Comparison of ENCODE assay signal across 11 cellular contexts in genomic region chr15:95864467-95864886, GRCh38.
DNase-seq lines count a peak whose midpoint lies in the region; ATAC-seq and TF ChIP-seq lines count a peak whose summit lies in the region.
"Had no signal": no experiment of that assay in that cellular context is flagged by ENCODE, and none has a peak within 500 bp of the region (broad histone marks: within the 10 kb centered on the region; RNA-seq: fewer than 3 reads in every experiment).

No MANE protein-coding gene starts in this region.

- H2BK15ac ChIP-seq in IMR-90 (ENCODE audit: low read depth, low read length) = no peak overlapping the region

- H3K9ac ChIP-seq in IMR-90 (ENCODE audit: low read depth, low read length) = no peak overlapping the region

- no peak overlapping the region for H3K4ac ChIP-seq in IMR-90 (ENCODE audit: low read depth, low read length)

- peaks cover under 1% of the 10 kb centered on the region for H3K4me1 Mint-ChIP-seq in activated CD8-positive, alpha-beta T cell treated with anti-CD3 and anti-CD28 coated beads for 36 hours (ENCODE audit: low read depth)
- peaks cover 32% of the 10 kb centered on the region for H3K4me1 Mint-ChIP-seq in activated CD8-positive, alpha-beta T cell treated with anti-CD3 and anti-CD28 coated beads, Interleukin-2, amount 10 ng/mL, durations not matched to agents 7 days and 5 days (ENCODE audit: low read depth)

- DNase-seq in activated CD8-positive, alpha-beta T cell treated with anti-CD3 and anti-CD28 coated beads for 36 hours = peak; percentile 13
- no peak for DNase-seq in activated CD8-positive, alpha-beta T cell treated with anti-CD3 and anti-CD28 coated beads, Interleukin-2, amount 10 ng/mL, durations not matched to agents 7 days and 5 days
- DNase-seq in IMR-90 = no peak
- peak in 4 of 5 donors; percentile 54 to 68 (median 60) for DNase-seq in ovary
- no peak for DNase-seq in superior temporal gyrus (ENCODE audit: extremely low spot score)
- DNase-seq in NCI-H1105 (lab: John Stamatoyannopoulos, UW) = no peak
- no peak for DNase-seq in heart right ventricle
- DNase-seq: activated CD4-positive, alpha-beta memory T cell treated with anti-CD3 and anti-CD28 coated beads, Interleukin-2, amount 10 ng/mL, durations not matched to agents 7 days and 5 days; occipital lobe had no signal

- H3K4me3 ChIP-seq in IMR-90 (ENCODE audit: insufficient read depth, low read depth, low read length) = no peak overlapping the region
- no peak overlapping the region for H3K4me3 ChIP-seq in ovary
- no peak overlapping the region for H3K4me3 ChIP-seq in heart right ventricle

- H4K20me1 ChIP-seq in IMR-90 (ENCODE audit: insufficient read depth, low read length) = no peaks in the 10 kb centered on the region

- H2AFZ ChIP-seq in IMR-90 (replicated peaks; ENCODE audit: low read length, poor library complexity) = no peak overlapping the region

- no TSS peak for BruUV-seq in IMR-90 (replicated peaks; lab: Mats Ljungman, UMichigan)

- no peak overlapping the region for H3K4me3 Mint-ChIP-seq in activated CD8-positive, alpha-beta T cell treated with anti-CD3 and anti-CD28 coated beads for 36 hours
- H3K4me3 Mint-ChIP-seq in activated CD8-positive, alpha-beta T cell treated with anti-CD3 and anti-CD28 coated beads, Interleukin-2, amount 10 ng/mL, durations not matched to agents 7 days and 5 days = no peak overlapping the region
- H3K4me3 Mint-ChIP-seq: activated CD4-positive, alpha-beta memory T cell treated with anti-CD3 and anti-CD28 coated beads, Interleukin-2, amount 10 ng/mL, durations not matched to agents 7 days and 5 days; stimulated activated naive CD8-positive, alpha-beta T cell treated with anti-CD3 and anti-CD28 coated beads, Interleukin-15, Interleukin-2, amounts not matched to agents 100 ng/mL and 50 ng/mL, for 24 hours had no signal

- no peaks in the 10 kb centered on the region for H3K36me3 Mint-ChIP-seq in activated CD8-positive, alpha-beta T cell treated with anti-CD3 and anti-CD28 coated beads for 36 hours (ENCODE audit: low read depth)
- H3K36me3 Mint-ChIP-seq in activated CD8-positive, alpha-beta T cell treated with anti-CD3 and anti-CD28 coated beads, Interleukin-2, amount 10 ng/mL, durations not matched to agents 7 days and 5 days (ENCODE audit: low read depth) = no peaks in the 10 kb centered on the region

- H3K9me3 ChIP-seq in IMR-90 (ENCODE audit: control insufficient read depth, insufficient read depth, low read length) (no peaks in the 10 kb centered on the region), ovary (no peaks in the 10 kb centered on the region), heart right ventricle (no peaks in the 10 kb centered on the region)

- H3K27ac Mint-ChIP-seq in activated CD8-positive, alpha-beta T cell treated with anti-CD3 and anti-CD28 coated beads for 36 hours = no peak overlapping the region
- no peak overlapping the region for H3K27ac Mint-ChIP-seq in activated CD8-positive, alpha-beta T cell treated with anti-CD3 and anti-CD28 coated beads, Interleukin-2, amount 10 ng/mL, durations not matched to agents 7 days and 5 days
- H3K27ac Mint-ChIP-seq: activated CD4-positive, alpha-beta memory T cell treated with anti-CD3 and anti-CD28 coated beads, Interleukin-2, amount 10 ng/mL, durations not matched to agents 7 days and 5 days; stimulated activated naive CD8-positive, alpha-beta T cell treated with anti-CD3 and anti-CD28 coated beads, Interleukin-15, Interleukin-2, amounts not matched to agents 100 ng/mL and 50 ng/mL, for 24 hours had no signal

- H3K36me3 ChIP-seq in IMR-90 (ENCODE audit: control insufficient read depth, insufficient read depth, low read length) (no peaks in the 10 kb centered on the region), ovary (no peaks in the 10 kb centered on the region), heart right ventricle (no peaks in the 10 kb centered on the region)

- ATAC-seq in activated CD8-positive, alpha-beta T cell treated with anti-CD3 and anti-CD28 coated beads for 36 hours = no peak
- ATAC-seq in activated CD8-positive, alpha-beta T cell treated with anti-CD3 and anti-CD28 coated beads, Interleukin-2, amount 10 ng/mL, durations not matched to agents 7 days and 5 days = no peak
- ATAC-seq in HG02642 (IDR thresholded peaks at IDR 0.05; ENCODE audit: poor library complexity, unreplicated experiment) (peak; percentile 86), IMR-90 (ENCODE audit: low read depth) (peak; percentile 48), heart right ventricle (no peak)

- no peak overlapping the region for H3K27ac ChIP-seq in IMR-90 (ENCODE audit: insufficient read depth, low read length)
- no peak overlapping the region for H3K27ac ChIP-seq in ovary
- H3K27ac ChIP-seq in heart right ventricle = no peak overlapping the region

- intact Hi-C loops in activated CD8-positive, alpha-beta T cell treated with anti-CD3 and anti-CD28 coated beads for 36 hours (cut with micrococcal nuclease) = no loop called here
- intact Hi-C loops in IMR-90 (cut with micrococcal nuclease) (no loop called here), ovary (cut with DNase I) (no loop called here), heart right ventricle (cut with DNase I) (no loop called here)

- H3K79me1 ChIP-seq in IMR-90 (ENCODE audit: low read depth in 1 of 2, low read length in 2 of 2) = no peaks in the 10 kb centered on the region

- TF ChIP-seq CTCF in activated CD8-positive, alpha-beta T cell treated with anti-CD3 and anti-CD28 coated beads for 36 hours (IDR thresholded peaks at IDR 0.05) = no peak
- no peak for TF ChIP-seq CTCF in IMR-90 (conservative IDR thresholded peaks at IDR 0.05; ENCODE audit: low read depth, low read length)
- TF ChIP-seq CTCF in ovary (IDR thresholded peaks at IDR 0.05) = no peak
- no peak for TF ChIP-seq CTCF in heart right ventricle (IDR thresholded peaks at IDR 0.05)

- WGBS in IMR-90 (ENCODE audit: extremely low coverage in 2 of 2, insufficient read length in 1 of 2), 2 experiments = no CpG with 5 or more reads among the region's 3 CpGs
- WGBS in ovary, 3 donors = 38 to 55% (median 49%) methylated on average over 3 of the region's 3 CpGs
- WGBS in heart right ventricle, 2 donors = 71% methylated on average over 3 of the region's 3 CpGs

- no peak overlapping the region for H3K18ac ChIP-seq in IMR-90 (ENCODE audit: low read depth, low read length)

- H4K5ac ChIP-seq in IMR-90 (ENCODE audit: low read depth, low read length) = no peak overlapping the region

- H4K91ac ChIP-seq in IMR-90 (ENCODE audit: insufficient read depth, low read depth, low read length) = no peak overlapping the region

- H3K9me3 Mint-ChIP-seq in activated CD8-positive, alpha-beta T cell treated with anti-CD3 and anti-CD28 coated beads for 36 hours = no peaks in the 10 kb centered on the region
- H3K9me3 Mint-ChIP-seq in activated CD8-positive, alpha-beta T cell treated with anti-CD3 and anti-CD28 coated beads, Interleukin-2, amount 10 ng/mL, durations not matched to agents 7 days and 5 days (ENCODE audit: insufficient read depth) = no peaks in the 10 kb centered on the region
- H3K9me3 Mint-ChIP-seq: stimulated activated naive CD8-positive, alpha-beta T cell treated with anti-CD3 and anti-CD28 coated beads, Interleukin-15, Interleukin-2, amounts not matched to agents 100 ng/mL and 50 ng/mL, for 24 hours had no signal

- no peak overlapping the region for H2BK120ac ChIP-seq in IMR-90 (ENCODE audit: low read depth, low read length)

- H3K4me1 ChIP-seq in IMR-90 (ENCODE audit: control insufficient read depth, insufficient read depth, low read length) = peaks cover 1% of the 10 kb centered on the region; the same call in 1 of the 2 replicates
- H3K4me1 ChIP-seq in ovary (ENCODE audit: insufficient read depth) = peaks cover 6% of the 10 kb centered on the region
- no peaks in the 10 kb centered on the region for H3K4me1 ChIP-seq in heart right ventricle

- H3K4me2 ChIP-seq in IMR-90 (ENCODE audit: low read depth, low read length) = no peak overlapping the region

- no peak overlapping the region for H3K56ac ChIP-seq in IMR-90 (ENCODE audit: extremely low read depth, insufficient read depth, low read length)

- H3K27me3 Mint-ChIP-seq in activated CD8-positive, alpha-beta T cell treated with anti-CD3 and anti-CD28 coated beads for 36 hours = peaks cover 1% of the 10 kb centered on the region
- H3K27me3 Mint-ChIP-seq in activated CD8-positive, alpha-beta T cell treated with anti-CD3 and anti-CD28 coated beads, Interleukin-2, amount 10 ng/mL, durations not matched to agents 7 days and 5 days (ENCODE audit: low read depth) = peaks cover 26% of the 10 kb centered on the region
- H3K27me3 Mint-ChIP-seq: activated CD4-positive, alpha-beta memory T cell treated with anti-CD3 and anti-CD28 coated beads, Interleukin-2, amount 10 ng/mL, durations not matched to agents 7 days and 5 days had no signal

- no peak overlapping the region for H4K8ac ChIP-seq in IMR-90 (ENCODE audit: low read depth in 2 of 2, low read length in 2 of 2)

- no peak for TF ChIP-seq EP300 in ovary (IDR thresholded peaks at IDR 0.05)

- H3K14ac ChIP-seq in IMR-90 (replicated peaks; ENCODE audit: low read depth, low read length) = no peak overlapping the region

- TF ChIP-seq POLR2A in IMR-90 (IDR thresholded peaks at IDR 0.05; ENCODE audit: low read depth, low read length) = no peak
- TF ChIP-seq POLR2A in ovary (IDR thresholded peaks at IDR 0.05) = no peak

- POLR2A ChIA-PET in activated CD8-positive, alpha-beta T cell treated with anti-CD3 and anti-CD28 coated beads for 36 hours (lab: Charles Lee) = no interaction called here
- POLR2A ChIA-PET in activated CD8-positive, alpha-beta T cell treated with anti-CD3 and anti-CD28 coated beads, Interleukin-2, amount 10 ng/mL, durations not matched to agents 7 days and 5 days (lab: Charles Lee) = no interaction called here
- POLR2A ChIA-PET in IMR-90 (lab: Charles Lee; ENCODE audit: unreplicated experiment) = no interaction called here

- dilution Hi-C loops in IMR-90 (cut with HindIII; ENCODE audit: low sequenced_read_pairs, unreplicated experiment) = no loop called here

- no peak for TF ChIP-seq RAD21 in IMR-90 (IDR thresholded peaks at IDR 0.05; ENCODE audit: low read length)

- CTCF ChIA-PET in activated CD8-positive, alpha-beta T cell treated with anti-CD3 and anti-CD28 coated beads for 36 hours (lab: Charles Lee) = no interaction called here
- CTCF ChIA-PET in activated CD8-positive, alpha-beta T cell treated with anti-CD3 and anti-CD28 coated beads, Interleukin-2, amount 10 ng/mL, durations not matched to agents 7 days and 5 days (lab: Charles Lee) = interaction anchor here (1.0 kb wide), 1 partner anchor 492 kb away, joined by 3 read pairs; no protein-coding TSS in a partner anchor
- CTCF ChIA-PET in IMR-90 (lab: Yijun Ruan, JAX) = no interaction called here

- H3K9me1 ChIP-seq in IMR-90 (ENCODE audit: insufficient read depth, low read length) = no peaks in the 10 kb centered on the region

- H2BK20ac ChIP-seq in IMR-90 (ENCODE audit: low read depth, low read length) = no peak overlapping the region

- no peak overlapping the region for H2AK5ac ChIP-seq in IMR-90 (ENCODE audit: low read depth, low read length)

- H2BK5ac ChIP-seq in IMR-90 (ENCODE audit: low read depth, low read length, poor library complexity, severe bottlenecking) = no peak overlapping the region

- in situ Hi-C loops in IMR-90 (cut with MboI; ENCODE audit: low sequenced_read_pairs) = no loop called here

- no peak overlapping the region for H3K23ac ChIP-seq in IMR-90 (ENCODE audit: low read depth, low read length)

- H3K27me3 ChIP-seq in IMR-90 (ENCODE audit: control insufficient read depth, insufficient read depth, low read length) (no peaks in the 10 kb centered on the region), ovary (no peaks in the 10 kb centered on the region), heart right ventricle (no peaks in the 10 kb centered on the region)

- H2AK9ac ChIP-seq in IMR-90 (replicated peaks; ENCODE audit: low read depth, low read length, poor library complexity) = no peak overlapping the region

Comparison
In these comparisons a context has a peak if more than half of its experiments do, and no peak if none do; other contexts are left out.
1. DNase-seq: peak in activated CD8-positive, alpha-beta T cell treated with anti-CD3 and anti-CD28 coated beads for 36 hours (single experiment) and ovary (4 of 5); none in activated CD8-positive, alpha-beta T cell treated with anti-CD3 and anti-CD28 coated beads, Interleukin-2, amount 10 ng/mL, durations not matched to agents 7 days and 5 days (single experiment), IMR-90 (single experiment), superior temporal gyrus (single experiment), NCI-H1105 (single experiment) and heart right ventricle (0 of 2).
2. ATAC-seq: peak in HG02642 (single experiment) and IMR-90 (single experiment); none in activated CD8-positive, alpha-beta T cell treated with anti-CD3 and anti-CD28 coated beads for 36 hours (single experiment), activated CD8-positive, alpha-beta T cell treated with anti-CD3 and anti-CD28 coated beads, Interleukin-2, amount 10 ng/mL, durations not matched to agents 7 days and 5 days (single experiment) and heart right ventricle (0 of 8).